In genomic region chr10:14063531-14064317, GRCh38 we compare ENCODE assay signal across 14 cellular contexts.
A peak's percentile ranks its signal among the peaks of the same experiment; 100 is the strongest.
DNase-seq lines count a peak whose midpoint lies in the region; ATAC-seq, FAIRE-seq and TF ChIP-seq lines count a peak whose summit lies in the region.
"Had no signal": no experiment of that assay in that cellular context is flagged by ENCODE, and none has a peak within 500 bp of the region (broad histone marks: within the 10 kb centered on the region; RNA-seq: fewer than 3 reads in every experiment).

No MANE protein-coding gene starts in this region.

- H3K27ac Mint-ChIP-seq in immature natural killer cell = no peak overlapping the region
- H3K27ac Mint-ChIP-seq: CD8-positive, alpha-beta memory T cell; nephron had no signal

- no peaks in the 10 kb centered on the region for H3K36me3 ChIP-seq in right atrium auricular region
- H3K36me3 ChIP-seq: colonic mucosa, SJCRH30 had no signal

- peaks cover 4% of the 10 kb centered on the region for H3K9me3 Mint-ChIP-seq in activated T-cell treated with anti-CD3 and anti-CD28 coated beads, Interleukin-2, amount 50 U/mL, for 4 hours
- H3K9me3 Mint-ChIP-seq in immature natural killer cell = peaks cover 0 to 3% (median 0%) of the 10 kb centered on the region in 6 donors

- H3K4me1 ChIP-seq in right atrium auricular region = no peaks in the 10 kb centered on the region
- H3K4me1 ChIP-seq: colonic mucosa, SJCRH30 had no signal

- no peak overlapping the region for H3K4me3 ChIP-seq in astrocyte of the spinal cord (ENCODE audit: low read depth, low read length)
- no peak overlapping the region for H3K4me3 ChIP-seq in right atrium auricular region
- H3K4me3 ChIP-seq: colonic mucosa, SJCRH30 had no signal

- no peak overlapping the region for H3K4me3 Mint-ChIP-seq in activated T-cell treated with anti-CD3 and anti-CD28 coated beads, Interleukin-2, amount 50 U/mL, for 4 hours
- H3K4me3 Mint-ChIP-seq in immature natural killer cell = no peak overlapping the region
- H3K4me3 Mint-ChIP-seq: CD8-positive, alpha-beta memory T cell; nephron had no signal

- H3K4me1 Mint-ChIP-seq in activated T-cell treated with anti-CD3 and anti-CD28 coated beads, Interleukin-2, amount 50 U/mL, for 4 hours (ENCODE audit: low read depth) = no peaks in the 10 kb centered on the region
- no peaks in the 10 kb centered on the region for H3K4me1 Mint-ChIP-seq in immature natural killer cell
- H3K4me1 Mint-ChIP-seq: CD8-positive, alpha-beta memory T cell had no signal

- no peaks in the 10 kb centered on the region for H3K36me3 Mint-ChIP-seq in activated T-cell treated with anti-CD3 and anti-CD28 coated beads, Interleukin-2, amount 50 U/mL, for 4 hours (ENCODE audit: insufficient read depth)
- H3K36me3 Mint-ChIP-seq in immature natural killer cell = no peaks in the 10 kb centered on the region
- H3K36me3 Mint-ChIP-seq: CD8-positive, alpha-beta memory T cell had no signal

- DNase-seq in D721Med (ENCODE audit: insufficient read length, low spot score) = no peak
- peak; percentile 89 for DNase-seq in astrocyte of the spinal cord (ENCODE audit: low read depth, low spot score)
- DNase-seq in right atrium auricular region (ENCODE audit: low spot score) = peak; percentile 66
- DNase-seq in sciatic nerve (ENCODE audit: low spot score) = no peak
- DNase-seq in activated T-cell treated with anti-CD3 and anti-CD28 coated beads, Interleukin-2, amount 50 U/mL, for 4 hours = no peak
- DNase-seq in GF-D8 (lab: John Stamatoyannopoulos, UW) = no peak
- no peak for DNase-seq in immature natural killer cell
- DNase-seq: activated CD4-positive, CD25-positive, alpha-beta regulatory T cell treated with anti-CD3 and anti-CD28 coated beads, Interleukin-2, amount 50 U/mL, for 72 hours; CD8-positive, alpha-beta memory T cell; colonic mucosa; SJCRH30; stimulated activated CD4-positive, alpha-beta T cell treated with anti-CD3 and anti-CD28 coated beads, Interleukin-2, amount 100 ng/mL, for 24 hours had no signal

- no peak overlapping the region for H3K27ac ChIP-seq in right atrium auricular region
- H3K27ac ChIP-seq: colonic mucosa, SJCRH30 had no signal

- TF ChIP-seq CTCF in D721Med (IDR thresholded peaks at IDR 0.05; ENCODE audit: insufficient read depth, missing control alignments) (peak; percentile 16), astrocyte of the spinal cord (IDR thresholded peaks at IDR 0.05; ENCODE audit: low read depth, low read length) (no peak), right atrium auricular region (IDR thresholded peaks at IDR 0.05) (no peak)

- ATAC-seq in sciatic nerve (peak; percentile 91), GM21526 (IDR thresholded peaks at IDR 0.05; ENCODE audit: low FRiP score, unreplicated experiment) (no peak)
- ATAC-seq in activated T-cell treated with anti-CD3 and anti-CD28 coated beads, Interleukin-2, amount 50 U/mL, for 4 hours = no peak

- H3K27me3 ChIP-seq in right atrium auricular region = no peaks in the 10 kb centered on the region
- H3K27me3 ChIP-seq: colonic mucosa, SJCRH30 had no signal

- intact Hi-C loops in sciatic nerve (cut with DNase I) = no loop called here

- peak; percentile 87 for FAIRE-seq in D721Med (lab: Jason Lieb, UNC)

- H3K27me3 Mint-ChIP-seq in activated T-cell treated with anti-CD3 and anti-CD28 coated beads, Interleukin-2, amount 50 U/mL, for 4 hours (ENCODE audit: low read depth) = peaks cover 7% of the 10 kb centered on the region
- H3K27me3 Mint-ChIP-seq in immature natural killer cell (ENCODE audit: low read depth in 3 of 3) = peaks cover 2 to 9% (median 8%) of the 10 kb centered on the region in 3 donors

- no peaks in the 10 kb centered on the region for H3K9me3 ChIP-seq in right atrium auricular region
- H3K9me3 ChIP-seq: colonic mucosa, SJCRH30 had no signal

- in situ Hi-C loops in astrocyte of the spinal cord (cut with HindIII; ENCODE audit: low sequenced_read_pairs) = no loop called here

Comparison
In these comparisons a context has a peak if more than half of its experiments do, and no peak if none do; other contexts are left out.
1. DNase-seq: peak in astrocyte of the spinal cord (single experiment) and right atrium auricular region (single experiment); none in D721Med (single experiment), sciatic nerve (single experiment), activated T-cell treated with anti-CD3 and anti-CD28 coated beads, Interleukin-2, amount 50 U/mL, for 4 hours (single experiment), GF-D8 (single experiment) and immature natural killer cell (0 of 3).